9 cellular contexts compared by ENCODE assay signal in genomic region chr16:81478876-81479496, GRCh38. TPM values are rescaled to one million over a fixed set of nuclear protein-coding genes. Genes with fewer than 3 reads are reported as not detected.
DNase-seq lines count a peak whose midpoint lies in the region; ATAC-seq lines count a peak whose summit lies in the region.
"Had no signal": no experiment of that assay in that cellular context is flagged by ENCODE, and none has a peak within 500 bp of the region (broad histone marks: within the 10 kb centered on the region; RNA-seq: fewer than 3 reads in every experiment).

No MANE protein-coding gene starts in this region.

- no peaks in the 10 kb centered on the region for H3K27me3 ChIP-seq in CD8-positive, alpha-beta memory T cell (ENCODE audit: insufficient read depth, low read length, poor library complexity, severe bottlenecking)

- POLR2A ChIA-PET in CD8-positive, alpha-beta memory T cell (lab: Charles Lee) = interaction anchor here (1.0 kb wide), 1 partner anchor 9 kb away, joined by 3 read pairs; no protein-coding TSS in a partner anchor

- no peaks in the 10 kb centered on the region for H3K27me3 Mint-ChIP-seq in CD8-positive, alpha-beta memory T cell
- H3K27me3 Mint-ChIP-seq: activated naive CD4-positive, alpha-beta T cell treated with anti-CD3 and anti-CD28 coated beads, Interleukin-2, amount 50 U/mL, for 24 hours had no signal

- DNase-seq in CD8-positive, alpha-beta memory T cell = peak in 1 of 5 donors; percentile 17
- peak; percentile 69 for DNase-seq in KBM-7
- DNase-seq in stimulated activated effector memory CD8-positive, alpha-beta T cell treated with anti-CD3 and anti-CD28 coated beads, Interleukin-12 subunit alpha, Interleukin-12 subunit beta, amount 100 ng/mL, for 72 hours (ENCODE audit: low spot score in 2 of 2) = no peak
- DNase-seq in NCI-H510A (lab: John Stamatoyannopoulos, UW) = no peak
- no peak for DNase-seq in HT-29 (ENCODE audit: low spot score)
- no peak for DNase-seq in NK-92 (lab: John Stamatoyannopoulos, UW; ENCODE audit: unreplicated experiment)

- H3K9me3 ChIP-seq in CD8-positive, alpha-beta memory T cell (ENCODE audit: low read length) = no peaks in the 10 kb centered on the region

- H3K4me3 Mint-ChIP-seq in CD8-positive, alpha-beta memory T cell = peak overlapping the region; percentile 34 to 79 (median 56)
- peak overlapping the region; percentile 53 for H3K4me3 Mint-ChIP-seq in stimulated activated effector memory CD8-positive, alpha-beta T cell treated with anti-CD3 and anti-CD28 coated beads, Interleukin-12 subunit alpha, Interleukin-12 subunit beta, amount 100 ng/mL, for 72 hours

- H3K27ac ChIP-seq in CD8-positive, alpha-beta memory T cell (ENCODE audit: low read depth, low read length) = no peak overlapping the region

- peaks cover 3 to 27% (median 6%) of the 10 kb centered on the region in 3 donors for H3K36me3 Mint-ChIP-seq in CD8-positive, alpha-beta memory T cell
- H3K36me3 Mint-ChIP-seq in stimulated activated effector memory CD8-positive, alpha-beta T cell treated with anti-CD3 and anti-CD28 coated beads, Interleukin-12 subunit alpha, Interleukin-12 subunit beta, amount 100 ng/mL, for 72 hours = peaks cover 13% of the 10 kb centered on the region

- no peaks in the 10 kb centered on the region for H3K9me3 Mint-ChIP-seq in CD8-positive, alpha-beta memory T cell
- no peaks in the 10 kb centered on the region for H3K9me3 Mint-ChIP-seq in stimulated activated effector memory CD8-positive, alpha-beta T cell treated with anti-CD3 and anti-CD28 coated beads, Interleukin-12 subunit alpha, Interleukin-12 subunit beta, amount 100 ng/mL, for 72 hours
- H3K9me3 Mint-ChIP-seq: activated naive CD4-positive, alpha-beta T cell treated with anti-CD3 and anti-CD28 coated beads, Interleukin-2, amount 50 U/mL, for 24 hours had no signal

- no peak overlapping the region for H3K4me3 ChIP-seq in CD8-positive, alpha-beta memory T cell (ENCODE audit: low read length)

- no peaks in the 10 kb centered on the region for H3K36me3 ChIP-seq in CD8-positive, alpha-beta memory T cell (ENCODE audit: insufficient read depth, low read length)

- in situ Hi-C loops in KBM-7 (cut with MboI; ENCODE audit: low pct_unique_long_range_greater_than_20kb, low sequenced_read_pairs) = no loop called here

- peaks cover 66% of the 10 kb centered on the region for H3K4me1 ChIP-seq in CD8-positive, alpha-beta memory T cell (ENCODE audit: insufficient read depth, low read length)

- peak; percentile 43 for ATAC-seq in GM21367 (IDR thresholded peaks at IDR 0.05; ENCODE audit: unreplicated experiment)
- ATAC-seq in esophagus mucosa = peak; percentile 27
- ATAC-seq in stimulated activated effector memory CD8-positive, alpha-beta T cell treated with anti-CD3 and anti-CD28 coated beads, Interleukin-12 subunit alpha, Interleukin-12 subunit beta, amount 100 ng/mL, for 72 hours = peak; percentile 25

- CTCF ChIA-PET in CD8-positive, alpha-beta memory T cell (lab: Charles Lee) = no interaction called here

- peaks cover 77 to 93% (median 84%) of the 10 kb centered on the region in 3 donors for H3K4me1 Mint-ChIP-seq in CD8-positive, alpha-beta memory T cell
- H3K4me1 Mint-ChIP-seq in stimulated activated effector memory CD8-positive, alpha-beta T cell treated with anti-CD3 and anti-CD28 coated beads, Interleukin-12 subunit alpha, Interleukin-12 subunit beta, amount 100 ng/mL, for 72 hours = peaks cover 91% of the 10 kb centered on the region

- peak overlapping the region; percentile 39 to 91 (median 77) for H3K27ac Mint-ChIP-seq in CD8-positive, alpha-beta memory T cell
- H3K27ac Mint-ChIP-seq in stimulated activated effector memory CD8-positive, alpha-beta T cell treated with anti-CD3 and anti-CD28 coated beads, Interleukin-12 subunit alpha, Interleukin-12 subunit beta, amount 100 ng/mL, for 72 hours = peak overlapping the region; percentile 81

RNA-seq across cellular contexts. Expression of gene CMIP, which starts 34.4 kb away (rescaled TPM):
- 10 to 100 TPM; 23.6 to 24.4 TPM for total RNA-seq in CD8-positive, alpha-beta memory T cell
- polyA plus RNA-seq in CD8-positive, alpha-beta memory T cell = 1.0 TPM
- 47.0 TPM for total RNA-seq in esophagus mucosa
- total RNA-seq in HT-29 (2014; rRNA removed; shearing (Covaris generic)) = 17.3 and 24.7 TPM in 2 replicates
